ENCODE assay signal across 19 cellular contexts in genomic region chr4:34196375-34196774, GRCh38.
"Had no signal": no experiment of that assay in that cellular context is flagged by ENCODE, and none has a peak within 500 bp of the region (broad histone marks: within the 10 kb centered on the region; RNA-seq: fewer than 3 reads in every experiment).

No MANE protein-coding gene starts in this region.

- H3K27ac ChIP-seq: epithelial cell of prostate, esophagus muscularis mucosa, hepatocyte, neutrophil, sigmoid colon, skin epidermis, stomach, thoracic aorta, transverse colon had no signal

- H3K36me3 ChIP-seq: esophagus muscularis mucosa, neutrophil, sigmoid colon, stomach, thoracic aorta, transverse colon had no signal

- H2AFZ ChIP-seq: hepatocyte had no signal

- H3K4me2 ChIP-seq: hepatocyte had no signal

- ATAC-seq: effector memory CD8-positive, alpha-beta T cell; left colon; mucosa of descending colon; naive thymus-derived CD8-positive, alpha-beta T cell had no signal

- H3K9me3 ChIP-seq: esophagus muscularis mucosa, neutrophil, sigmoid colon, stomach, thoracic aorta, transverse colon had no signal

- H3K79me2 ChIP-seq: hepatocyte had no signal

- H3K4me3 ChIP-seq: esophagus muscularis mucosa, hepatocyte, mucosa of descending colon, sigmoid colon, skin epidermis, stomach, thoracic aorta, transverse colon had no signal

- H3K4me1 ChIP-seq: esophagus muscularis mucosa, sigmoid colon, stomach, transverse colon had no signal

- H3K27me3 ChIP-seq: esophagus muscularis mucosa, hepatocyte, neutrophil, sigmoid colon, stomach, transverse colon had no signal

- DNase-seq: effector memory CD8-positive, alpha-beta T cell; foreskin melanocyte; head of caudate nucleus; left colon; mucosa of descending colon; naive thymus-derived CD8-positive, alpha-beta T cell; posterior cingulate gyrus; sigmoid colon; stimulated activated CD4-positive, alpha-beta T cell treated with anti-CD3 and anti-CD28 coated beads, Interleukin-12 subunit alpha, Interleukin-12 subunit beta, amount 100 ng/mL, for 4 hours; stimulated activated naive CD4-positive, alpha-beta T cell; stomach; substantia nigra; transverse colon had no signal
